Comparison of ENCODE assay signal across 1 cellular context in genomic region chr3:188682316-188682715, GRCh38.
TF ChIP-seq lines count a peak whose summit lies in the region.

No MANE protein-coding gene starts in this region.

TF ChIP-seq in IMR-90, 13 proteins besides CTCF, POLR2A, EP300 and RAD21 (continued from another document):
- no peak for TF ChIP-seq USF2 (IDR thresholded peaks at IDR 0.05; ENCODE audit: low read depth, low read length)
- no peak for TF ChIP-seq CHD1 (IDR thresholded peaks at IDR 0.05; ENCODE audit: low read depth, low read length)
